ENCODE assay signal across 15 cellular contexts in genomic region chr7:139041378-139042053, GRCh38. TPM values are rescaled to one million over a fixed set of nuclear protein-coding genes. Genes with fewer than 3 reads are reported as not detected.
DNase-seq lines count a peak whose midpoint lies in the region; ATAC-seq, FAIRE-seq and TF ChIP-seq lines count a peak whose summit lies in the region.
"Had no signal": no experiment of that assay in that cellular context is flagged by ENCODE, and none has a peak within 500 bp of the region (broad histone marks: within the 10 kb centered on the region; RNA-seq: fewer than 3 reads in every experiment).

No MANE protein-coding gene starts in this region.

- POLR2A ChIA-PET in SK-N-SH (lab: Yijun Ruan, JAX): no interaction called here
- POLR2A ChIA-PET in T-cell (lab: Charles Lee): interaction anchor here (0.5 to 1.0 kb wide), 3 partner anchors 10 to 19 kb away, joined by 3 to 6 read pairs (median 4); no protein-coding TSS in a partner anchor
- POLR2A ChIA-PET in HepG2 (lab: Yijun Ruan, JAX): no interaction called here

- no peak for TF ChIP-seq POLR2A in HepG2 (IDR thresholded peaks at IDR 0.05; ENCODE audit: insufficient read depth in 1 of 2, low read depth in 2 of 2, low read length in 2 of 2)

- H3K27me3 Mint-ChIP-seq in T-cell: no peaks in the 10 kb centered on the region

- H3K4me3 ChIP-seq in SK-N-SH (ENCODE audit: low read depth in 2 of 2, low read length in 1 of 2) (no peak overlapping the region), DND-41 (ENCODE audit: low read depth in 1 of 2, low read length in 2 of 2) (no peak overlapping the region), HepG2 (replicated peaks in 1 of 3; ENCODE audit: insufficient read depth in 1 of 3, low read depth in 2 of 3, low read length in 3 of 3) (no peak overlapping the region), lower lobe of right lung (no peak overlapping the region)
- H3K4me3 ChIP-seq: adrenal gland, GM23248 had no signal

- H3K4me3 Mint-ChIP-seq in T-cell: no peak overlapping the region

- H3K79me2 ChIP-seq in SK-N-SH (ENCODE audit: insufficient read depth): peaks cover 1% of the 10 kb centered on the region; the same call in 1 of the 2 replicates
- H3K79me2 ChIP-seq in DND-41 (ENCODE audit: insufficient read depth, low read length): peaks cover 3% of the 10 kb centered on the region
- H3K79me2 ChIP-seq in HepG2 (ENCODE audit: insufficient read depth, low read length): no peaks in the 10 kb centered on the region

- intact Hi-C loops in HepG2 (cut with micrococcal nuclease; ENCODE audit: unreplicated experiment) (loop anchor here (2.0 kb wide), 1 partner anchor 25 kb away; no protein-coding TSS in a partner anchor), lower lobe of right lung (cut with DNase I) (no loop called here)

- no peak for TF ChIP-seq RAD21 in SK-N-SH (IDR thresholded peaks at IDR 0.05; ENCODE audit: low read length)
- TF ChIP-seq RAD21 in HepG2 (CRISPR knock-in tag; IDR thresholded peaks at IDR 0.05): no peak

- no peak for TF ChIP-seq EP300 in SK-N-SH (IDR thresholded peaks at IDR 0.05; ENCODE audit: borderline replicate concordance in 1 of 2, low read depth in 1 of 2, low read length in 1 of 2)
- TF ChIP-seq EP300 in HepG2 (IDR thresholded peaks at IDR 0.05; ENCODE audit: low read depth in 2 of 2, low read length in 2 of 2): no peak
- TF ChIP-seq EP300 in HepG2 (CRISPR knock-in tag; IDR thresholded peaks at IDR 0.05; ENCODE audit: borderline replicate concordance): no peak

- no peaks in the 10 kb centered on the region for H3K9me3 ChIP-seq in SK-N-SH
- no peaks in the 10 kb centered on the region for H3K9me3 ChIP-seq in DND-41 (ENCODE audit: insufficient read depth, low read length, severe bottlenecking)
- H3K9me3 ChIP-seq in HepG2 (ENCODE audit: low read length): no peaks in the 10 kb centered on the region
- H3K9me3 ChIP-seq in lower lobe of right lung: no peaks in the 10 kb centered on the region
- H3K9me3 ChIP-seq: adrenal gland, neutrophil had no signal

- ATAC-seq in SK-N-SH treated with all-trans-retinoic acid at 6 μM for 48 hours: peak; percentile 27
- peak; percentile 40 for ATAC-seq in DND-41 (ENCODE audit: insufficient read depth, low read depth)
- peak; percentile 7 to 45 (median 38) for ATAC-seq in T-cell (replicated peaks in 1 of 4)
- peak; percentile 41 for ATAC-seq in HepG2
- no peak for ATAC-seq in GM18858 (IDR thresholded peaks at IDR 0.05; ENCODE audit: unreplicated experiment)
- no peak for ATAC-seq in lower lobe of right lung

- no peaks in the 10 kb centered on the region for H3K9me2 ChIP-seq in SK-N-SH

- no peak for FAIRE-seq in HepG2 (lab: Jason Lieb, UNC)

- no peaks in the 10 kb centered on the region for H3F3A ChIP-seq in SK-N-SH (replicated peaks; ENCODE audit: insufficient read depth)

- no peaks in the 10 kb centered on the region for H4K20me1 ChIP-seq in SK-N-SH (ENCODE audit: insufficient read depth)
- H4K20me1 ChIP-seq in DND-41 (ENCODE audit: insufficient read depth, low read length): peaks cover 7% of the 10 kb centered on the region
- no peaks in the 10 kb centered on the region for H4K20me1 ChIP-seq in HepG2 (ENCODE audit: insufficient read depth, low read length)

- H3K4me1 Mint-ChIP-seq in T-cell: peaks cover 54 to 59% (median 54%) of the 10 kb centered on the region in 3 donors

- H3K9ac ChIP-seq in SK-N-SH (no peak overlapping the region), DND-41 (ENCODE audit: low read depth, low read length) (no peak overlapping the region), HepG2 (ENCODE audit: insufficient read depth, low read depth, low read length) (no peak overlapping the region)
- H3K9ac ChIP-seq: GM23248 had no signal

- no peak for TF ChIP-seq CTCF in SK-N-SH (IDR thresholded peaks at IDR 0.05)
- no peak for TF ChIP-seq CTCF in DND-41 (IDR thresholded peaks at IDR 0.05; ENCODE audit: borderline replicate concordance, extremely low read depth, low read length, poor library complexity, severe bottlenecking)
- no peak for TF ChIP-seq CTCF in HepG2 (CRISPR knock-in tag; IDR thresholded peaks at IDR 0.05)
- TF ChIP-seq CTCF in lower lobe of right lung (IDR thresholded peaks at IDR 0.05): no peak

- WGBS in SK-N-SH (ENCODE audit: low lambda C conversion rate): 86% methylated on average over 6 of the region's 6 CpGs
- 64% methylated on average over 6 of the region's 6 CpGs for WGBS in HepG2 (ENCODE audit: low lambda C conversion rate)

- H3K27ac ChIP-seq in SK-N-SH (ENCODE audit: low read depth in 2 of 2, low read length in 1 of 2): no peak overlapping the region
- 0 out of 2 replicates have a peak overlapping the region, but pooled peaks have one; percentile 19 for H3K27ac ChIP-seq in DND-41 (ENCODE audit: low read length)
- no peak overlapping the region for H3K27ac ChIP-seq in HepG2 (ENCODE audit: extremely low read length, insufficient read depth, low read length)
- H3K27ac ChIP-seq in lower lobe of right lung: no peak overlapping the region
- H3K27ac ChIP-seq: adrenal gland, epithelial cell of prostate, GM23248, neutrophil had no signal

- H2AFZ ChIP-seq in SK-N-SH (ENCODE audit: low read depth): no peak overlapping the region
- no peak overlapping the region for H2AFZ ChIP-seq in DND-41 (ENCODE audit: low read depth, low read length)
- no peak overlapping the region for H2AFZ ChIP-seq in HepG2 (ENCODE audit: low read length)
- H2AFZ ChIP-seq: GM23248 had no signal

- in situ Hi-C loops in HepG2 (cut with HindIII; ENCODE audit: extremely low pct_ligation_motif_present, low pct_unique_long_range_greater_than_20kb): no loop called here

- H3K9me3 Mint-ChIP-seq in T-cell: no peaks in the 10 kb centered on the region

- H3K27me3 ChIP-seq in SK-N-SH (ENCODE audit: insufficient read depth) (no peaks in the 10 kb centered on the region), DND-41 (ENCODE audit: insufficient read depth, low read length, poor library complexity) (no peaks in the 10 kb centered on the region), HepG2 (ENCODE audit: control insufficient read depth in 1 of 2, insufficient read depth in 2 of 2, low read length in 2 of 2) (no peaks in the 10 kb centered on the region), lower lobe of right lung (ENCODE audit: low read depth) (no peaks in the 10 kb centered on the region)
- H3K27me3 ChIP-seq: adrenal gland had no signal

- CTCF ChIA-PET in SK-N-SH (lab: Yijun Ruan, JAX): interaction anchor here (1.8 to 2.4 kb wide), 2 partner anchors 18 to 33 kb away, joined by 4 to 11 read pairs; no protein-coding TSS in a partner anchor
- CTCF ChIA-PET in T-cell (lab: Charles Lee): interaction anchor here in 1 of 2 donors (0.6 to 1.2 kb wide), 3 partner anchors 23 to 588 kb away, joined by 3 read pairs; no protein-coding TSS in a partner anchor
- CTCF ChIA-PET in HepG2 (lab: Yijun Ruan, JAX; ENCODE audit: low intra/inter-chr PET ratio, low total read pairs): no interaction called here

- H3K4me1 ChIP-seq in SK-N-SH (ENCODE audit: control insufficient read depth in 1 of 2, insufficient read depth in 2 of 2, low read depth in 1 of 2, low read length in 1 of 2) (peaks cover 0 to 1% of the 10 kb centered on the region in 2 experiments; a peak in 1 of 4 replicates), DND-41 (ENCODE audit: insufficient read depth, low read length) (peaks cover 15% of the 10 kb centered on the region), HepG2 (ENCODE audit: insufficient read depth, low read length) (peaks cover 21% of the 10 kb centered on the region), lower lobe of right lung (peaks cover 13% of the 10 kb centered on the region)

- peak overlapping the region; percentile 74 to 93 for H3K27ac Mint-ChIP-seq in T-cell

- DNase-seq in SK-N-SH (no peak), DND-41 (no peak), T-cell (no peak), HepG2 (ENCODE audit: low spot score) (no peak), amniotic stem cell (lab: John Stamatoyannopoulos, UW) (no peak), lower lobe of right lung (no peak)
- DNase-seq: adrenal gland; COR-L47; GM23248; stimulated activated CD4-positive, alpha-beta T cell treated with anti-CD3 and anti-CD28 coated beads, Interleukin-4, amount 100 ng/mL, for 24 hours; T1000 had no signal

- H3K36me3 Mint-ChIP-seq in T-cell: peaks cover 31% of the 10 kb centered on the region

- peaks cover 14 to 25% of the 10 kb centered on the region in 2 experiments for H3K36me3 ChIP-seq in SK-N-SH (replicated peaks in 1 of 2; ENCODE audit: control insufficient read depth in 1 of 2, insufficient read depth in 2 of 2, low read length in 1 of 2)
- H3K36me3 ChIP-seq in DND-41 (ENCODE audit: insufficient read depth, low read length): peaks cover 30% of the 10 kb centered on the region
- peaks cover 4 to 11% of the 10 kb centered on the region in 2 experiments; a peak in 4 of 5 replicates for H3K36me3 ChIP-seq in HepG2 (replicated peaks in 1 of 2; ENCODE audit: control insufficient read depth in 1 of 2, insufficient read depth in 2 of 2, low read length in 2 of 2)
- peaks cover 23% of the 10 kb centered on the region for H3K36me3 ChIP-seq in lower lobe of right lung

- H3K4me2 ChIP-seq in SK-N-SH (no peak overlapping the region), DND-41 (ENCODE audit: insufficient read depth, low read length) (no peak overlapping the region), HepG2 (ENCODE audit: low read depth, low read length) (no peak overlapping the region)

- BruUV-seq in HepG2 (replicated peaks; lab: Mats Ljungman, UMichigan): no TSS peak

RNA-seq across cellular contexts. Expression of gene ZC3HAV1L, which starts 5.7 kb away (rescaled TPM):
- 9.7 and 14.5 TPM in 2 replicates for polyA plus RNA-seq in SK-N-SH (2012; rRNA removed)
- 9.1 and 10.8 TPM in 2 replicates for polyA plus RNA-seq in SK-N-SH (2012; cell fraction: cytosol; rRNA removed)
- polyA plus RNA-seq in SK-N-SH (2012; cell fraction: nucleus; rRNA removed): 27.2 TPM in 2 replicates
- 1 to 10 TPM; 1.2 to 7.6 (median 5.1) TPM for total RNA-seq in T-cell
- total RNA-seq in HepG2 (2016; rRNA removed; fragmentation: Illumina TruSeq; extraction: Trizol): 8.4 and 11.5 TPM in 2 replicates
- total RNA-seq in HepG2 (2016; cell fraction: cytosol; rRNA removed; fragmentation: Illumina TruSeq; extraction: Trizol; ENCODE audit: low read depth): 0.61 and 0.79 TPM in 2 replicates
- total RNA-seq in HepG2 (2016; cell fraction: insoluble cytoplasmic fraction; rRNA removed; fragmentation: Illumina TruSeq; extraction: Trizol): 9.5 and 10.9 TPM in 2 replicates
- total RNA-seq in HepG2 (2016; cell fraction: membrane; rRNA removed; fragmentation: Illumina TruSeq; extraction: Trizol): 3.9 and 4.7 TPM in 2 replicates
- total RNA-seq in HepG2 (2016; cell fraction: nucleus; rRNA removed; fragmentation: Illumina TruSeq; extraction: Trizol): 6.5 and 8.2 TPM in 2 replicates
- polyA plus RNA-seq in HepG2 (2011; rRNA removed): 10.5 and 11.1 TPM in 2 replicates
- 9.0 and 9.4 TPM in 2 replicates for polyA plus RNA-seq in HepG2 (2011; cell fraction: cytosol; rRNA removed)
- polyA plus RNA-seq in HepG2 (2011; cell fraction: nucleus; rRNA removed): 12.6 and 15.0 TPM in 2 replicates
- polyA plus RNA-seq in HepG2 (2012): 3.6 and 4.2 TPM in 2 replicates
- 0.07 TPM in 1 of 2 replicates, not detected in the other for polyA plus RNA-seq in HepG2 (2016; cell fraction: cytosol; fragmentation: Illumina TruSeq; extraction: Trizol; ENCODE audit: low read depth)
- 4.0 and 4.1 TPM in 2 replicates for polyA plus RNA-seq in HepG2 (2016; cell fraction: insoluble cytoplasmic fraction; fragmentation: Illumina TruSeq; extraction: Trizol; ENCODE audit: low read depth)
- polyA plus RNA-seq in HepG2 (2016; cell fraction: membrane; fragmentation: Illumina TruSeq; extraction: Trizol; ENCODE audit: low read depth): 0.38 TPM in 1 of 2 replicates, not detected in the other
- polyA plus RNA-seq in HepG2 (2016; cell fraction: nucleus; fragmentation: Illumina TruSeq; extraction: Trizol; ENCODE audit: insufficient read depth, low read depth): 4.1 and 4.5 TPM in 2 replicates
- polyA minus RNA-seq in HepG2 (2011; rRNA and poly(A)+ RNA removed; ENCODE audit: low replicate concordance): 6.5 and 23.7 TPM in 2 replicates
- 24.9 and 27.7 TPM in 2 replicates for polyA minus RNA-seq in HepG2 (2011; cell fraction: cytosol; rRNA and poly(A)+ RNA removed)
- polyA minus RNA-seq in HepG2 (2011; cell fraction: nucleus; rRNA and poly(A)+ RNA removed): 11.1 and 12.1 TPM in 2 replicates
- 7.1 TPM for total RNA-seq in lower lobe of right lung

Comparison
In these comparisons a context has a peak if more than half of its experiments do, and no peak if none do; other contexts are left out.
1. ATAC-seq: peak in SK-N-SH treated with all-trans-retinoic acid at 6 μM for 48 hours (single experiment), DND-41 (single experiment), T-cell (4 of 4) and HepG2 (single experiment); none in GM18858 (single experiment) and lower lobe of right lung (0 of 2).
2. POLR2A ChIA-PET loops: an anchor here in T-cell (0.5 to 1.0 kb wide); none called in SK-N-SH and HepG2.